In the genomic region with DNA sequence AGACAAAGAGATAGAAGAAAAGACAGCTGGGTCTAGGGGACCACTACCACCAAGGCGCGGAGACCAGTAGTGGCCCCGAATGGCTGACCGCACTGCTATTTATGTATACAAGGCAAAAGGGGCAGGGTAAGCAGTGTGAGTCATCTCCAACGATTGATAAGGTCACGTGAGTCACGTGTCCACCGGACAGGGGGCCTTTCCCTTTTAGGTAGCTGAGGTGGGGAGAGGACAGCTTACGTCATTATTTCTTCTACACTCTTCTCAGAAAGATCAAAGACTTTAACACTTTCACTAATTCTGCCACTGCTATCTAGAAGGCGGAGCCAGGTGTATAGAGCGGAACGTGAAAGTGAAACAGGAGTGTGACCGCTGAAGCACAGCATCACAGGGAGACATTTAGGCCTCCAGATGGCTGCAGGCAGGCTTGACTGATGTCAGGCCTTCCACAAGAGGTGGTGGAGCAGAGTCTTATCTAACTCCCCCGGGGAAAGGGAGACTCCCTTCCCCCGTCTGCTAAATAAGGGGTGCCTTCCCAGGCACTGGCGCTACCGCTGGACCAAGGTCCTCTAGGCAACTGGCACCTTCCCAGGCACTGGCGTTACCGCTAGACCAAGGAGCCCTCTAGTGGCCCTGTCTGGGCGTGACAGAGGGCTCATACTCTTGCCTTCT, we compare ENCODE assay signal across 8 cellular contexts. TPM values are rescaled to one million over a fixed set of nuclear protein-coding genes. Genes with fewer than 3 reads are reported as not detected.
DNase-seq lines count a peak whose midpoint lies in the region; ATAC-seq, FAIRE-seq and TF ChIP-seq lines count a peak whose summit lies in the region.

No MANE protein-coding gene starts in this region.

- H3K27me3 ChIP-seq in GM06990 (replicated peaks; ENCODE audit: control insufficient read depth, insufficient read depth, low read length) (no peaks in the 10 kb centered on the region), K562 (ENCODE audit: control insufficient read depth in 2 of 2, insufficient read depth in 2 of 2, low read length in 2 of 2) (no peaks in the 10 kb centered on the region), kidney epithelial cell (ENCODE audit: control insufficient read depth, insufficient read depth, low read length) (no peaks in the 10 kb centered on the region)

- no peak overlapping the region for H3K27ac ChIP-seq in K562 (ENCODE audit: extremely low read depth, low read depth, low read length)

- TF ChIP-seq RAD21 in K562 (CRISPR knock-in tag; conservative IDR thresholded peaks at IDR 0.05 in 1 of 2, IDR thresholded peaks at IDR 0.05 in 1 of 2), result peak; percentile 81 to 84

- CTCF ChIA-PET in K562 (lab: Yijun Ruan, JAX; ENCODE audit: low intra/inter-chr PET ratio), result no interaction called here

- 11% methylated on average over 20 of the region's 20 CpGs for WGBS in K562 (ENCODE audit: insufficient coverage, low coverage, missing lambda C conversion rate)

- H4K20me1 ChIP-seq in K562 (replicated peaks; ENCODE audit: control insufficient read depth, insufficient read depth, low read length), result no peaks in the 10 kb centered on the region

- no peak for TF ChIP-seq EP300 in K562 (IDR thresholded peaks at IDR 0.05; ENCODE audit: low read length)

- H3K9ac ChIP-seq in K562 (ENCODE audit: insufficient read depth in 1 of 2, low read depth in 2 of 2, low read length in 2 of 2), result no peak overlapping the region

- no peaks in the 10 kb centered on the region for H3K9me3 ChIP-seq in K562 (replicated peaks; ENCODE audit: control insufficient read depth, insufficient read depth, low read depth, low read length)

- no peak for TF ChIP-seq POLR2A in K562 (conservative IDR thresholded peaks at IDR 0.05)

- no peaks in the 10 kb centered on the region for H3K4me1 ChIP-seq in K562 (replicated peaks in 1 of 2; ENCODE audit: control insufficient read depth in 2 of 2, insufficient read depth in 2 of 2, low read length in 2 of 2)

- peak overlapping the region; percentile 52 for H3K4me3 ChIP-seq in GM06990 (replicated peaks; ENCODE audit: low read depth, low read length)
- H3K4me3 ChIP-seq in K562, result 0 out of 2 replicates have a peak overlapping the region, but pooled peaks have one; percentile 15
- H3K4me3 ChIP-seq in kidney epithelial cell (ENCODE audit: low read depth, low read length), result peak overlapping the region; percentile 42

- H2AFZ ChIP-seq in K562 (ENCODE audit: low read depth, low read length), result peak overlapping the region; percentile 89

- TF ChIP-seq CTCF in GM06990 (IDR thresholded peaks at IDR 0.05; ENCODE audit: insufficient read depth, low read length, poor library complexity, severe bottlenecking) (peak; percentile 70), K562 (IDR thresholded peaks at IDR 0.05 in 2 of 3, conservative IDR thresholded peaks at IDR 0.05 in 1 of 3; ENCODE audit: insufficient read depth in 2 of 3, low read depth in 1 of 3, low read length in 3 of 3) (peak; percentile 50 to 66 (median 51); a peak in 5 of 6 replicates), kidney epithelial cell (IDR thresholded peaks at IDR 0.05; ENCODE audit: insufficient read depth, low read length, poor library complexity, severe bottlenecking) (peak; percentile 70)

- BruUV-seq in K562 (replicated peaks; lab: Mats Ljungman, UMichigan), result no TSS peak

- in situ Hi-C loops in K562 (cut with MboI), result no loop called here

- DNase-seq in GM06990 (ENCODE audit: extremely low read depth, insufficient read length), result peak; percentile 82
- peak; percentile 77 for DNase-seq in HT-29 (ENCODE audit: low spot score)
- peak; percentile 73 for DNase-seq in SHP77 treated with DMSO at 0.1 percent for 48 hours (lab: John Stamatoyannopoulos, UW)
- DNase-seq in K562 (ENCODE audit: extremely low read depth in 1 of 4, low spot score in 3 of 4), result peak in 2 of 4 experiments; percentile 12 to 71
- no peak for DNase-seq in kidney epithelial cell (ENCODE audit: low read depth)
- DNase-seq in stimulated activated CD4-positive, alpha-beta T cell treated with anti-CD3 and anti-CD28 coated beads, Interleukin-4, amount 100 ng/mL, for 24 hours, result peak; percentile 31
- no peak for DNase-seq in putamen (ENCODE audit: low spot score)

- no peaks in the 10 kb centered on the region for H3K9me1 ChIP-seq in K562 (ENCODE audit: control insufficient read depth, insufficient read depth, low read length)

- intact Hi-C loops in K562 (cut with micrococcal nuclease), result loop anchor here (5.0 kb wide), 1 partner anchor 366 kb away; no protein-coding TSS in a partner anchor

- ATAC-seq in GM21528 (IDR thresholded peaks at IDR 0.05; ENCODE audit: low FRiP score, unreplicated experiment), result peak; percentile 95
- peak; percentile 89 for ATAC-seq in K562

- no peaks in the 10 kb centered on the region for H3K79me2 ChIP-seq in K562 (ENCODE audit: control insufficient read depth, insufficient read depth, low read length)

- H3K4me2 ChIP-seq in K562 (ENCODE audit: insufficient read depth, low read length), result peak overlapping the region; percentile 59

- no peaks in the 10 kb centered on the region for H3K36me3 ChIP-seq in GM06990 (ENCODE audit: control insufficient read depth, insufficient read depth, low read length)
- H3K36me3 ChIP-seq in K562 (ENCODE audit: control insufficient read depth, insufficient read depth, low read length), result no peaks in the 10 kb centered on the region
- no peaks in the 10 kb centered on the region for H3K36me3 ChIP-seq in kidney epithelial cell (ENCODE audit: control insufficient read depth, insufficient read depth, low read length)

- FAIRE-seq in K562 (lab: Jason Lieb, UNC), result peak; percentile 48

- POLR2A ChIA-PET in K562 (lab: Yijun Ruan, JAX), result interaction anchor here (0.6 kb wide), 1 partner anchor 124 kb away, joined by 3 read pairs; no protein-coding TSS in a partner anchor

TF ChIP-seq in K562, 482 proteins besides CTCF, POLR2A, EP300 and RAD21 (continues in another document):
- TF ChIP-seq MCM2 (IDR thresholded peaks at IDR 0.05; ENCODE audit: low read depth) (no peak), PHF8 (IDR thresholded peaks at IDR 0.05; ENCODE audit: borderline replicate concordance, low read length) (no peak), ZNF77 (CRISPR knock-in tag; IDR thresholded peaks at IDR 0.05) (no peak), ILK (tag; IDR thresholded peaks at IDR 0.05; ENCODE audit: borderline replicate concordance, low read depth) (no peak), MEF2D (tag; conservative IDR thresholded peaks at IDR 0.05; ENCODE audit: low read depth) (no peak), DIDO1 (tag; IDR thresholded peaks at IDR 0.05; ENCODE audit: low read depth) (peak; percentile 74), ZBED1 (IDR thresholded peaks at IDR 0.05) (no peak)
- TF ChIP-seq, protein P1, sequence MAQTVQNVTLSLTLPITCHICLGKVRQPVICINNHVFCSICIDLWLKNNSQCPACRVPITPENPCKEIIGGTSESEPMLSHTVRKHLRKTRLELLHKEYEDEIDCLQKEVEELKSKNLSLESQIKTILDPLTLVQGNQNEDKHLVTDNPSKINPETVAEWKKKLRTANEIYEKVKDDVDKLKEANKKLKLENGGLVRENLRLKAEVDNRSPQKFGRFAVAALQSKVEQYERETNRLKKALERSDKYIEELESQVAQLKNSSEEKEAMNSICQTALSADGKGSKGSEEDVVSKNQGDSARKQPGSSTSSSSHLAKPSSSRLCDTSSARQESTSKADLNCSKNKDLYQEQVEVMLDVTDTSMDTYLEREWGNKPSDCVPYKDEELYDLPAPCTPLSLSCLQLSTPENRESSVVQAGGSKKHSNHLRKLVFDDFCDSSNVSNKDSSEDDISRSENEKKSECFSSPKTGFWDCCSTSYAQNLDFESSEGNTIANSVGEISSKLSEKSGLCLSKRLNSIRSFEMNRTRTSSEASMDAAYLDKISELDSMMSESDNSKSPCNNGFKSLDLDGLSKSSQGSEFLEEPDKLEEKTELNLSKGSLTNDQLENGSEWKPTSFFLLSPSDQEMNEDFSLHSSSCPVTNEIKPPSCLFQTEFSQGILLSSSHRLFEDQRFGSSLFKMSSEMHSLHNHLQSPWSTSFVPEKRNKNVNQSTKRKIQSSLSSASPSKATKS (CRISPR knock-in tag; IDR thresholded peaks at IDR 0.05), result no peak
- TF ChIP-seq, protein P2, sequence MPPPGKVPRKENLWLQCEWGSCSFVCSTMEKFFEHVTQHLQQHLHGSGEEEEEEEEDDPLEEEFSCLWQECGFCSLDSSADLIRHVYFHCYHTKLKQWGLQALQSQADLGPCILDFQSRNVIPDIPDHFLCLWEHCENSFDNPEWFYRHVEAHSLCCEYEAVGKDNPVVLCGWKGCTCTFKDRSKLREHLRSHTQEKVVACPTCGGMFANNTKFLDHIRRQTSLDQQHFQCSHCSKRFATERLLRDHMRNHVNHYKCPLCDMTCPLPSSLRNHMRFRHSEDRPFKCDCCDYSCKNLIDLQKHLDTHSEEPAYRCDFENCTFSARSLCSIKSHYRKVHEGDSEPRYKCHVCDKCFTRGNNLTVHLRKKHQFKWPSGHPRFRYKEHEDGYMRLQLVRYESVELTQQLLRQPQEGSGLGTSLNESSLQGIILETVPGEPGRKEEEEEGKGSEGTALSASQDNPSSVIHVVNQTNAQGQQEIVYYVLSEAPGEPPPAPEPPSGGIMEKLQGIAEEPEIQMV (tag; conservative IDR thresholded peaks at IDR 0.05; ENCODE audit: low read depth), result no peak
- TF ChIP-seq, protein P3, sequence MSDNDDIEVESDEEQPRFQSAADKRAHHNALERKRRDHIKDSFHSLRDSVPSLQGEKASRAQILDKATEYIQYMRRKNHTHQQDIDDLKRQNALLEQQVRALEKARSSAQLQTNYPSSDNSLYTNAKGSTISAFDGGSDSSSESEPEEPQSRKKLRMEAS (CRISPR knock-in tag; IDR thresholded peaks at IDR 0.05), result no peak

RNA-seq across cellular contexts. Expression of a gene that starts 6.1 kb away (rescaled TPM):
- total RNA-seq in HT-29 (2014; rRNA removed; shearing (Covaris generic)), result not detected in 2 replicates
- total RNA-seq in K562 (2011; cell fraction: chromatin; rRNA removed; ENCODE audit: low replicate concordance), result 1.2 and 4.0 TPM in 2 replicates
- 1.2 and 2.8 TPM in 2 replicates for total RNA-seq in K562 (2011; cell fraction: nucleolus; rRNA removed)
- total RNA-seq in K562 (2011; cell fraction: nucleoplasm; rRNA removed), result 1.5 and 2.6 TPM in 2 replicates
- 3.3 TPM in 2 replicates for total RNA-seq in K562 (2014; rRNA removed)
- 3.5 and 4.1 TPM in 2 replicates for total RNA-seq in K562 (2014; rRNA removed; fragmentation: Illumina TruSeq; extraction: Trizol)
- total RNA-seq in K562 (2015; rRNA removed; fragmentation: Illumina TruSeq; extraction: Trizol), result 3.3 TPM in 2 replicates
- 4.9 and 7.6 TPM in 2 replicates for total RNA-seq in K562 (2021)
- 0.16 and 0.61 TPM in 2 replicates for polyA plus RNA-seq in K562 (2011; rRNA removed)
- 0.66 TPM in 1 of 2 replicates, not detected in the other for polyA plus RNA-seq in K562 (2011; cell fraction: cytosol; rRNA removed)
- polyA plus RNA-seq in K562 (2011; cell fraction: nucleus; rRNA removed), result 0.74 TPM in 1 of 2 replicates, not detected in the other
- polyA plus RNA-seq in K562 (2012), result 5.6 and 12.1 TPM in 2 replicates
- polyA plus RNA-seq in K562 (2014; fragmentation: Illumina TruSeq; extraction: Trizol), result 10.1 and 10.4 TPM in 2 replicates
- polyA plus RNA-seq in K562 (2014; fragmentation: Nextera tagmentation; extraction: Ambion mirVana), result 1 to 10 TPM; 1.8 to 3.1 TPM
- polyA plus RNA-seq in K562 (2014; rRNA removed), result 5.8 and 7.2 TPM in 2 replicates
- polyA minus RNA-seq in K562 (2011; rRNA and poly(A)+ RNA removed), result 1.3 TPM in 1 of 2 replicates, not detected in the other
- not detected in 2 replicates for polyA minus RNA-seq in K562 (2011; cell fraction: cytosol; rRNA and poly(A)+ RNA removed)
- polyA minus RNA-seq in K562 (2011; cell fraction: nucleus; rRNA and poly(A)+ RNA removed), result 1.1 TPM in 1 of 2 replicates, not detected in the other
- total RNA-seq in kidney epithelial cell, result 0.34 and 1.0 TPM in 2 replicates

Comparison
In these comparisons a context has a peak if more than half of its experiments do, and no peak if none do; other contexts are left out.
1. DNase-seq: peak in GM06990 (single experiment), HT-29 (single experiment), SHP77 treated with DMSO at 0.1 percent for 48 hours (single experiment) and stimulated activated CD4-positive, alpha-beta T cell treated with anti-CD3 and anti-CD28 coated beads, Interleukin-4, amount 100 ng/mL, for 24 hours (single experiment); none in kidney epithelial cell (single experiment) and putamen (single experiment).
2. Peak in every context shown above with its lines, with median percentiles within 50 percentile points of each other: H3K4me3 ChIP-seq and CTCF ChIP-seq.